ENCODE assay signal across 20 cellular contexts in genomic region chr3:106945435-106945834, GRCh38.
DNase-seq lines count a peak whose midpoint lies in the region; TF ChIP-seq lines count a peak whose summit lies in the region.
"Had no signal": no experiment of that assay in that cellular context is flagged by ENCODE, and none has a peak within 500 bp of the region (broad histone marks: within the 10 kb centered on the region; RNA-seq: fewer than 3 reads in every experiment).

No MANE protein-coding gene starts in this region.

- TF ChIP-seq POLR2A in prostate gland (IDR thresholded peaks at IDR 0.05): no peak

- no peaks in the 10 kb centered on the region for H3K27me3 ChIP-seq in prostate gland (replicated peaks; ENCODE audit: insufficient read depth)
- H3K27me3 ChIP-seq: BE2C, right lobe of liver, SJCRH30 had no signal

- no peak overlapping the region for H3K4me3 ChIP-seq in fibroblast of the aortic adventitia (ENCODE audit: low read depth, low read length)
- no peak overlapping the region for H3K4me3 ChIP-seq in prostate gland
- H3K4me3 ChIP-seq: right lobe of liver, SJCRH30 had no signal

- H3K36me3 ChIP-seq in prostate gland: no peaks in the 10 kb centered on the region
- H3K36me3 ChIP-seq: BE2C, right lobe of liver, SJCRH30 had no signal

- no peak overlapping the region for H3K27ac ChIP-seq in prostate gland
- H3K27ac ChIP-seq: HL-60, right lobe of liver, SJCRH30 had no signal

- no peaks in the 10 kb centered on the region for H3K9me3 ChIP-seq in prostate gland
- H3K9me3 ChIP-seq: BE2C, right lobe of liver had no signal

- DNase-seq in AG09319 (ENCODE audit: extremely low read depth, low read depth) (peak; percentile 66), GM04503 (ENCODE audit: low read depth) (peak; percentile 81), NCI-H2081 treated with DMSO at 0.1 percent for 48 hours (lab: John Stamatoyannopoulos, UW) (peak; percentile 23), fibroblast of the aortic adventitia (ENCODE audit: low read depth) (peak; percentile 35), NCI-H526 (lab: John Stamatoyannopoulos, UW) (no peak), GDM1 (lab: John Stamatoyannopoulos, UW) (no peak), ACHN (no peak), prostate gland (ENCODE audit: low spot score) (no peak)
- DNase-seq: activated CD4-positive, alpha-beta memory T cell treated with anti-CD3 and anti-CD28 coated beads, Interleukin-2, amount 10 ng/mL, durations not matched to agents 7 days and 5 days; activated T-cell treated with anti-CD3 and anti-CD28 coated beads, Interleukin-2, amount 50 U/mL, for 72 hours; BE2C; DMS 273 treated with DMSO at 0.1 percent for 48 hours; KG1; left colon; NCI-H146; NCI-H510A; occipital lobe; right lobe of liver; SJCRH30 had no signal

- intact Hi-C loops in prostate gland (cut with DNase I): no loop called here

- in situ Hi-C loops in ACHN (cut with HindIII; ENCODE audit: low pct_ligation_motif_present, low pct_unique_long_range_greater_than_20kb, low sequenced_read_pairs): no loop called here

- WGBS in prostate gland: 85% methylated on average over 6 of the region's 6 CpGs

- TF ChIP-seq CTCF in AG09319 (IDR thresholded peaks at IDR 0.05; ENCODE audit: low read depth, low read length) (no peak), fibroblast of the aortic adventitia (IDR thresholded peaks at IDR 0.05; ENCODE audit: insufficient read depth, low read length) (no peak), prostate gland (IDR thresholded peaks at IDR 0.05) (no peak)

- H3K4me1 ChIP-seq in prostate gland (replicated peaks): no peaks in the 10 kb centered on the region
- H3K4me1 ChIP-seq: BE2C, right lobe of liver, SJCRH30 had no signal

Comparison
In these comparisons a context has a peak if more than half of its experiments do, and no peak if none do; other contexts are left out.
1. DNase-seq: peak in AG09319 (single experiment), GM04503 (single experiment), NCI-H2081 treated with DMSO at 0.1 percent for 48 hours (single experiment) and fibroblast of the aortic adventitia (single experiment); none in NCI-H526 (0 of 2), GDM1 (single experiment), ACHN (single experiment) and prostate gland (single experiment).